28 cellular contexts compared by ENCODE assay signal in the genomic region with DNA sequence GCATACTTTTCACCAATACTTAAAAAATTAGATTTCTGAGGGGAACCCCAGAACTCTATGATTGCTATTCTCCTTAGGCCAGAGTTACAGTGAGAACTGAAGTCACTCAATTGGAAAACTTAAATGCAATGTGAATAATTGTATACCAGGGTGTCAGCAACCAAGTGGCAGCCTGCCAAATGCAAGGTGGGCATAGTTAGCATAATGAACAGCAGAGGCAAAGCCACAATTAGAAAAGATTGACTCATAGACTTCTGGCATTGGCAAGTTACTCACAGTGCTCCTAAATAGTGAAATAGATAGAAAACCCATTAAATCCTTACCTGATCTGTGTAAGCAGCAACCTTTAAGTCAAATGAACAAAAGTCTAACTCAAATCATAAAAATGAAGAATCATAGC.
DNase-seq lines count a peak whose midpoint lies in the region; ATAC-seq, FAIRE-seq and TF ChIP-seq lines count a peak whose summit lies in the region.
"Had no signal": no experiment of that assay in that cellular context is flagged by ENCODE, and none has a peak within 500 bp of the region (broad histone marks: within the 10 kb centered on the region; RNA-seq: fewer than 3 reads in every experiment).

No MANE protein-coding gene starts in this region.

- intact Hi-C loops in kidney (cut with DNase I), result no loop called here

- no peak for FAIRE-seq in kidney (lab: Jason Lieb, UNC)
- FAIRE-seq: H1, pancreas had no signal

- H3K4me3 ChIP-seq in DND-41 (ENCODE audit: low read depth in 1 of 2, low read length in 2 of 2) (no peak overlapping the region), kidney (ENCODE audit: low read length in 2 of 2) (no peak overlapping the region), suprapubic skin (no peak overlapping the region)
- H3K4me3 ChIP-seq: ascending aorta; BLaER1 treated with 17β-estradiol and CSF1 and Interleukin-3, amounts not matched to agents 10 nM and 100 nM; lung; pancreas had no signal

- no peak overlapping the region for H3K4me2 ChIP-seq in DND-41 (ENCODE audit: insufficient read depth, low read length)
- H3K4me2 ChIP-seq: BLaER1 treated with 17β-estradiol and CSF1 and Interleukin-3, amounts not matched to agents 10 nM and 100 nM had no signal

- H3K9ac ChIP-seq in DND-41 (ENCODE audit: low read depth, low read length), result no peak overlapping the region
- no peak overlapping the region for H3K9ac ChIP-seq in kidney (ENCODE audit: low read length in 2 of 2)
- H3K9ac ChIP-seq: BLaER1 treated with 17β-estradiol and CSF1 and Interleukin-3, amounts not matched to agents 10 nM and 100 nM had no signal

- no peak for TF ChIP-seq CTCF in DND-41 (IDR thresholded peaks at IDR 0.05; ENCODE audit: borderline replicate concordance, extremely low read depth, low read length, poor library complexity, severe bottlenecking)
- TF ChIP-seq CTCF in kidney (IDR thresholded peaks at IDR 0.05; ENCODE audit: borderline replicate concordance, extremely low read depth, insufficient read depth), result no peak
- TF ChIP-seq CTCF in suprapubic skin (IDR thresholded peaks at IDR 0.05), result no peak

- H3K9me3 ChIP-seq in DND-41 (ENCODE audit: insufficient read depth, low read length, severe bottlenecking) (no peaks in the 10 kb centered on the region), kidney (ENCODE audit: control insufficient read depth in 1 of 2, low read length in 2 of 2) (no peaks in the 10 kb centered on the region), suprapubic skin (no peaks in the 10 kb centered on the region)
- H3K9me3 ChIP-seq: ascending aorta; BLaER1 treated with 17β-estradiol and CSF1 and Interleukin-3, amounts not matched to agents 10 nM and 100 nM; pancreas had no signal

- no peak overlapping the region for H2AFZ ChIP-seq in DND-41 (ENCODE audit: low read depth, low read length)

- H4K20me1 ChIP-seq in DND-41 (ENCODE audit: insufficient read depth, low read length), result no peaks in the 10 kb centered on the region
- H4K20me1 ChIP-seq: BLaER1 treated with 17β-estradiol and CSF1 and Interleukin-3, amounts not matched to agents 10 nM and 100 nM had no signal

- no peaks in the 10 kb centered on the region for H3K79me2 ChIP-seq in DND-41 (ENCODE audit: insufficient read depth, low read length)

- H3K27ac ChIP-seq in DND-41 (ENCODE audit: low read length), result no peak overlapping the region
- H3K27ac ChIP-seq in kidney (ENCODE audit: low read depth in 2 of 2, low read length in 2 of 2), result no peak overlapping the region
- H3K27ac ChIP-seq in suprapubic skin, result no peak overlapping the region
- H3K27ac ChIP-seq: ascending aorta; BLaER1 treated with 17β-estradiol and CSF1 and Interleukin-3, amounts not matched to agents 10 nM and 100 nM; pancreas had no signal

- no peak for TF ChIP-seq EP300 in suprapubic skin (IDR thresholded peaks at IDR 0.05)

- DNase-seq in DND-41 (no peak), NCI-H1417 treated with DMSO at 0.1 percent for 48 hours (lab: John Stamatoyannopoulos, UW) (peak; percentile 56), RPMI8226 (peak; percentile 93), kidney (peak; percentile 72), HEK293T (ENCODE audit: extremely low spot score) (no peak), suprapubic skin (ENCODE audit: low spot score in 2 of 2) (no peak)
- DNase-seq: activated CD4-positive, alpha-beta T cell treated with anti-CD3 and anti-CD28 coated beads, Interleukin-2, amount 10 ng/mL, durations not matched to agents 7 days and 5 days; activated gamma-delta T cell; activated naive CD8-positive, alpha-beta T cell treated with anti-CD3 and anti-CD28 coated beads, Interleukin-2, amount 10 ng/mL, durations not matched to agents 7 days and 5 days; activated T-cell treated with anti-CD3 and anti-CD28 coated beads, Interleukin-2, amount 50 U/mL, for 24 hours; dermis blood vessel endothelial cell; glutamatergic neuron; islet precursor cell; Kasumi-1; NCI-H2029; NCI-H510A; pancreas; SHP77 treated with DMSO at 0.1 percent for 48 hours; stimulated activated naive B cell treated with anti-CD40 and anti-IgM and Interleukin-4, amounts not matched to agents 10 μg/mL and 1 μg/mL and 100 μg/mL, for 72 hours; T1000 had no signal

- no peak for TF ChIP-seq POLR2A in suprapubic skin (IDR thresholded peaks at IDR 0.05)

- no peaks in the 10 kb centered on the region for H3K4me1 ChIP-seq in DND-41 (ENCODE audit: insufficient read depth, low read length)
- peaks cover 0 to 8% of the 10 kb centered on the region in 2 donors for H3K4me1 ChIP-seq in kidney (ENCODE audit: control insufficient read depth in 1 of 2, insufficient read depth in 1 of 2, low read depth in 1 of 2, low read length in 2 of 2)
- H3K4me1 ChIP-seq in suprapubic skin, result no peaks in the 10 kb centered on the region
- H3K4me1 ChIP-seq: ascending aorta; BLaER1 treated with 17β-estradiol and CSF1 and Interleukin-3, amounts not matched to agents 10 nM and 100 nM had no signal

- no peaks in the 10 kb centered on the region for H3K27me3 ChIP-seq in DND-41 (ENCODE audit: insufficient read depth, low read length, poor library complexity)
- no peaks in the 10 kb centered on the region for H3K27me3 ChIP-seq in suprapubic skin
- H3K27me3 ChIP-seq: ascending aorta; BLaER1 treated with 17β-estradiol and CSF1 and Interleukin-3, amounts not matched to agents 10 nM and 100 nM; pancreas had no signal

- no peaks in the 10 kb centered on the region for H3K36me3 ChIP-seq in DND-41 (ENCODE audit: insufficient read depth, low read length)
- no peaks in the 10 kb centered on the region for H3K36me3 ChIP-seq in kidney (ENCODE audit: control insufficient read depth in 1 of 2, insufficient read depth in 2 of 2, low read length in 2 of 2)
- no peaks in the 10 kb centered on the region for H3K36me3 ChIP-seq in suprapubic skin
- H3K36me3 ChIP-seq: ascending aorta; BLaER1 treated with 17β-estradiol and CSF1 and Interleukin-3, amounts not matched to agents 10 nM and 100 nM; pancreas had no signal

- POLR2A ChIA-PET in HEK293T (lab: Yijun Ruan, JAX), result no interaction called here

- ATAC-seq in DND-41 (ENCODE audit: insufficient read depth, low read depth), result peak; percentile 37; the same call in 1 of the 3 replicates
- no peak for ATAC-seq in GM18907 (IDR thresholded peaks at IDR 0.05; ENCODE audit: unreplicated experiment)
- ATAC-seq in GM19463 (IDR thresholded peaks at IDR 0.05; ENCODE audit: unreplicated experiment), result no peak
- ATAC-seq: pancreas; sciatic nerve; stimulated activated naive B cell treated with anti-CD40 and anti-IgM and Interleukin-4, amounts not matched to agents 10 μg/mL and 1 μg/mL and 100 μg/mL, for 72 hours; WTC11 had no signal

- CTCF ChIA-PET in HEK293T (lab: Yijun Ruan, JAX), result no interaction called here

TF ChIP-seq in HEK293T, 16 proteins besides CTCF, POLR2A, EP300 and RAD21:
- no peak for TF ChIP-seq FOXM1 (IDR thresholded peaks at IDR 0.05; ENCODE audit: borderline replicate concordance)
- TF ChIP-seq CTBP1 (IDR thresholded peaks at IDR 0.05; ENCODE audit: borderline replicate concordance), result no peak
- no peak for TF ChIP-seq ARNT (IDR thresholded peaks at IDR 0.05)
- TF ChIP-seq, protein P1, sequence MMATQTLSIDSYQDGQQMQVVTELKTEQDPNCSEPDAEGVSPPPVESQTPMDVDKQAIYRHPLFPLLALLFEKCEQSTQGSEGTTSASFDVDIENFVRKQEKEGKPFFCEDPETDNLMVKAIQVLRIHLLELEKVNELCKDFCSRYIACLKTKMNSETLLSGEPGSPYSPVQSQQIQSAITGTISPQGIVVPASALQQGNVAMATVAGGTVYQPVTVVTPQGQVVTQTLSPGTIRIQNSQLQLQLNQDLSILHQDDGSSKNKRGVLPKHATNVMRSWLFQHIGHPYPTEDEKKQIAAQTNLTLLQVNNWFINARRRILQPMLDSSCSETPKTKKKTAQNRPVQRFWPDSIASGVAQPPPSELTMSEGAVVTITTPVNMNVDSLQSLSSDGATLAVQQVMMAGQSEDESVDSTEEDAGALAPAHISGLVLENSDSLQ (IDR thresholded peaks at IDR 0.05), result no peak
- no peak for TF ChIP-seq L3MBTL2 (conservative IDR thresholded peaks at IDR 0.05)
- TF ChIP-seq HDGF (IDR thresholded peaks at IDR 0.05; ENCODE audit: borderline replicate concordance), result no peak
- no peak for TF ChIP-seq FOXA1 (IDR thresholded peaks at IDR 0.05)
- TF ChIP-seq ELF4 (IDR thresholded peaks at IDR 0.05), result no peak

Comparison
In these comparisons a context has a peak if more than half of its experiments do, and no peak if none do; other contexts are left out.
1. DNase-seq: peak in NCI-H1417 treated with DMSO at 0.1 percent for 48 hours (single experiment), RPMI8226 (single experiment) and kidney (single experiment); none in DND-41 (single experiment), HEK293T (single experiment) and suprapubic skin (0 of 2).